Comparison of ENCODE assay signal across 24 cellular contexts in the genomic region with DNA sequence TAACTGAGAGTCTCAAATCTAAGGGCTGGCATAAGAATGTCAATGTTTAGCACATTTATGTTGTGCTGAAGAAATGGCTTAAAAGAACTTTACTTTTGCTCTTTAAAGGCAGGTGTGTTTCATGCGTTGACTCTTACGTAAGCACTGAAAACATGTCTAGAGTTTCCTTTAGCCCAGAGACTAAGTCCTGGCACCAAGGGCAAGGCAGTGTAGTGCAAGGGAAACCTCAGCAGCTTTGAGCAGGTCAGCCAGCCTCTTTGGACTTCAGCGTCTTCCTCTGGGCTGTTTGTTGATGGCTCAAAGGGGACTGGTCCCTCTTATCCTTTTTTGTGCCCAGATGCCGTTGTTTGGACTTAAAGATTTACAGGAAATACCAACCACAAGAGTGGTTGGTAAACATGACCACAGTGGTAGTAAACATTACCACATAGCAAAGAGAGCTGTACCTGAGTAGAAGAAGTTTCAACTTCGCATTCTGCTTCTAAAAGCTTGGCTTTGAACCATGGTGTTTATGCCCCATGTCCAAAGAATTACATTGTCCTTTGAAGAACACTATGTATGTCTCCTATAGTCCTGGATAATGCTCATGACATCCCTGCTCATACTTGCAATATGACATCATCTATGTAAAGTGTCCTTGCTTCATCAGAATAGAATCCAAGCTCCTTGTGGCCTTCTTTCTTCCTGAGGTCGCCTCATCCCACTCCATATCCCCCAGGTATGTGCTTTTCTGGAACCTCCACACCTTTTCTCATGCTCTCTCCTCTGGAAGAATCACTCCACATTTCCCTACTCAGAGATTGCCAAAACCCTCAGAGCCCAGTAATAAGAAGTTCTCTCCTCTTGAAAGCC. TPM values are rescaled to one million over a fixed set of nuclear protein-coding genes. Genes with fewer than 3 reads are reported as not detected.
DNase-seq lines count a peak whose midpoint lies in the region; ATAC-seq, FAIRE-seq and TF ChIP-seq lines count a peak whose summit lies in the region.
"Had no signal": no experiment of that assay in that cellular context is flagged by ENCODE, and none has a peak within 500 bp of the region (broad histone marks: within the 10 kb centered on the region; RNA-seq: fewer than 3 reads in every experiment).

No MANE protein-coding gene starts in this region.

- H3K4me3 ChIP-seq in upper lobe of right lung, result no peak overlapping the region
- H3K4me3 ChIP-seq: GM12878, GM23338 had no signal

- no peak for ATAC-seq in foreskin keratinocyte
- ATAC-seq in upper lobe of right lung, result peak; percentile 55
- no peak for ATAC-seq in left ventricle myocardium superior
- ATAC-seq: GM23338, HCT116 had no signal

- no peaks in the 10 kb centered on the region for H3K36me3 ChIP-seq in upper lobe of right lung
- H3K36me3 ChIP-seq: BE2C had no signal

- H3K9me3 ChIP-seq in upper lobe of right lung, result no peaks in the 10 kb centered on the region
- H3K9me3 ChIP-seq: BE2C had no signal

- DNase-seq in NCI-H510A treated with DMSO at 0.1 percent for 48 hours (lab: John Stamatoyannopoulos, UW), result peak; percentile 44
- DNase-seq in NCI-H510A (lab: John Stamatoyannopoulos, UW), result no peak
- peak; percentile 27 for DNase-seq in RCC 7860 (ENCODE audit: low spot score)
- peak in 1 of 2 donors; percentile 59 for DNase-seq in foreskin keratinocyte
- DNase-seq in upper lobe of right lung, result no peak
- DNase-seq in left ventricle myocardium superior, result no peak
- no peak for DNase-seq in activated CD4-positive, alpha-beta T cell treated with anti-CD3 and anti-CD28 coated beads, Interleukin-2, amount 50 U/mL, for 1 hour
- no peak for DNase-seq in AG08396 (ENCODE audit: low spot score)
- DNase-seq: BE2C; Calu3; CD4-positive, alpha-beta T cell; DMS79; GDM1; KBM-7; NCI-H1048; NCI-H146; NCI-H2107; NCI-H2227 treated with DMSO at 0.1 percent for 48 hours; NCI-H69 had no signal

- H3K27me3 ChIP-seq in foreskin keratinocyte (no peaks in the 10 kb centered on the region), upper lobe of right lung (no peaks in the 10 kb centered on the region)
- H3K27me3 ChIP-seq: BE2C had no signal

- peaks cover 62% of the 10 kb centered on the region for H3K4me1 ChIP-seq in foreskin keratinocyte
- H3K4me1 ChIP-seq in upper lobe of right lung, result peaks cover 4% of the 10 kb centered on the region

- peak overlapping the region; percentile 93 for H3K27ac ChIP-seq in foreskin keratinocyte
- H3K27ac ChIP-seq in upper lobe of right lung, result no peak overlapping the region
- H3K27ac ChIP-seq: 22Rv1 had no signal

- no peak for TF ChIP-seq CTCF in foreskin keratinocyte (conservative IDR thresholded peaks at IDR 0.05)
- no peak for TF ChIP-seq CTCF in upper lobe of right lung (IDR thresholded peaks at IDR 0.05)

- intact Hi-C loops in upper lobe of right lung (cut with DNase I), result no loop called here
- intact Hi-C loops in left ventricle myocardium superior (cut with micrococcal nuclease), result no loop called here

- FAIRE-seq in RCC 7860 (lab: Jason Lieb, UNC), result no peak
- FAIRE-seq: GM12878, GM18507 had no signal

RNA-seq across cellular contexts. Expression of gene TENM4, which starts 23.5 kb away (rescaled TPM):
- total RNA-seq in foreskin keratinocyte (16.8 and 25.1 TPM in 2 replicates), upper lobe of right lung (4.3 TPM), left ventricle myocardium superior (0.40 TPM)
- 1.3 and 1.7 TPM in 2 replicates for polyA plus RNA-seq in foreskin keratinocyte
- total RNA-seq: Calu3 had no signal

Comparison
In these comparisons a context has a peak if more than half of its experiments do, and no peak if none do; other contexts are left out.
1. DNase-seq: peak in NCI-H510A treated with DMSO at 0.1 percent for 48 hours (single experiment) and RCC 7860 (single experiment); none in NCI-H510A (single experiment), upper lobe of right lung (single experiment), left ventricle myocardium superior (single experiment), activated CD4-positive, alpha-beta T cell treated with anti-CD3 and anti-CD28 coated beads, Interleukin-2, amount 50 U/mL, for 1 hour (single experiment) and AG08396 (single experiment).